Comparison of ENCODE assay signal across 19 cellular contexts in genomic region chr11:33474866-33475265, GRCh38.
A peak's percentile ranks its signal among the peaks of the same experiment; 100 is the strongest.
DNase-seq lines count a peak whose midpoint lies in the region; ATAC-seq and TF ChIP-seq lines count a peak whose summit lies in the region.
"Had no signal": no experiment of that assay in that cellular context is flagged by ENCODE, and none has a peak within 500 bp of the region (broad histone marks: within the 10 kb centered on the region; RNA-seq: fewer than 3 reads in every experiment).

No MANE protein-coding gene starts in this region.

- no TSS peak for BruUV-seq in MCF 10A (replicated peaks; lab: Mats Ljungman, UMichigan)

- no peak overlapping the region for H3K27ac ChIP-seq in DOHH2 (ENCODE audit: low read depth, low read length)
- H3K27ac ChIP-seq in dorsolateral prefrontal cortex, result peak overlapping the region in 47 of 59 donors; percentile 2 to 82 (median 58)
- H3K27ac ChIP-seq: 22Rv1, BLaER1, C4-2B, GM23248 had no signal

- intact Hi-C loops in dorsolateral prefrontal cortex (cut with DNase I), result no loop called here
- intact Hi-C loops in MCF 10A (cut with micrococcal nuclease), result no loop called here

- H3K9me3 Mint-ChIP-seq in brain (peaks cover 0 to 15% (median 9%) of the 10 kb centered on the region in 5 experiments), MCF 10A (ENCODE audit: unreplicated experiment) (no peaks in the 10 kb centered on the region), T-cell (no peaks in the 10 kb centered on the region)
- H3K9me3 Mint-ChIP-seq: CD4-positive, CD25-positive, alpha-beta regulatory T cell; CD8-positive, alpha-beta T cell had no signal

- H3K36me3 ChIP-seq in DOHH2 (ENCODE audit: control insufficient read depth, low read length), result no peaks in the 10 kb centered on the region
- H3K36me3 ChIP-seq: BLaER1 had no signal

- H3K9me2 ChIP-seq in DOHH2 (replicated peaks; ENCODE audit: control insufficient read depth, low read length), result no peaks in the 10 kb centered on the region

- no peak for ATAC-seq in GM21737 (IDR thresholded peaks at IDR 0.05; ENCODE audit: unreplicated experiment)
- ATAC-seq in T-cell (replicated peaks in 1 of 4), result no peak
- ATAC-seq: CD8-positive, alpha-beta T cell had no signal

- POLR2A ChIA-PET in MCF 10A (lab: Yijun Ruan, JAX), result no interaction called here
- POLR2A ChIA-PET in T-cell (lab: Charles Lee), result no interaction called here

- no peaks in the 10 kb centered on the region for H3K9me3 ChIP-seq in DOHH2 (ENCODE audit: control insufficient read depth, insufficient read depth, low read length)
- H3K9me3 ChIP-seq: BLaER1 had no signal

- peak overlapping the region in 1 of 5 experiments; percentile 25 for H3K4me3 Mint-ChIP-seq in brain
- H3K4me3 Mint-ChIP-seq in MCF 10A (ENCODE audit: unreplicated experiment), result no peak overlapping the region
- H3K4me3 Mint-ChIP-seq in T-cell, result no peak overlapping the region
- H3K4me3 Mint-ChIP-seq: B cell; CD4-positive, CD25-positive, alpha-beta regulatory T cell; CD8-positive, alpha-beta T cell had no signal

- H3K4me1 ChIP-seq in DOHH2 (ENCODE audit: control insufficient read depth, low read length), result peaks cover 76% of the 10 kb centered on the region

- H3K27me3 ChIP-seq in DOHH2 (ENCODE audit: control insufficient read depth, low read length) (no peaks in the 10 kb centered on the region), dorsolateral prefrontal cortex (no peaks in the 10 kb centered on the region)
- H3K27me3 ChIP-seq: BLaER1 had no signal

- H3F3A ChIP-seq in DOHH2 (ENCODE audit: control insufficient read depth, insufficient read depth), result peaks cover 9% of the 10 kb centered on the region

- TF ChIP-seq CTCF in DOHH2 (IDR thresholded peaks at IDR 0.05; ENCODE audit: low read depth, low read length, poor library complexity, severe bottlenecking) (no peak), brain (conservative IDR thresholded peaks at IDR 0.05) (no peak), dorsolateral prefrontal cortex (IDR thresholded peaks at IDR 0.05 in 54 of 56, conservative IDR thresholded peaks at IDR 0.05 in 2 of 56; ENCODE audit: low read depth in 1 of 56, partially characterized antibody in 56 of 56) (no peak), MCF 10A (IDR thresholded peaks at IDR 0.05; ENCODE audit: unreplicated experiment) (no peak)

- H3K4me3 ChIP-seq in DOHH2 (ENCODE audit: low read length) (peak overlapping the region; percentile 44), dorsolateral prefrontal cortex (no peak overlapping the region)
- H3K4me3 ChIP-seq: BLaER1, GM23248 had no signal

- peaks cover 8% of the 10 kb centered on the region for H4K20me1 ChIP-seq in DOHH2 (ENCODE audit: control insufficient read depth, insufficient read depth, low read depth, low read length)
- H4K20me1 ChIP-seq: BLaER1 had no signal

- H3K4me1 Mint-ChIP-seq in brain, result peaks cover 12% of the 10 kb centered on the region
- H3K4me1 Mint-ChIP-seq in MCF 10A (ENCODE audit: insufficient read depth, unreplicated experiment), result no peaks in the 10 kb centered on the region
- H3K4me1 Mint-ChIP-seq in T-cell, result no peaks in the 10 kb centered on the region
- H3K4me1 Mint-ChIP-seq: B cell; CD4-positive, CD25-positive, alpha-beta regulatory T cell had no signal

- H3K27ac Mint-ChIP-seq in brain (peak overlapping the region in 4 of 5 experiments; percentile 11 to 70 (median 50)), MCF 10A (ENCODE audit: low read depth, unreplicated experiment) (no peak overlapping the region), T-cell (no peak overlapping the region)
- H3K27ac Mint-ChIP-seq: B cell; CD4-positive, CD25-positive, alpha-beta regulatory T cell; CD8-positive, alpha-beta T cell had no signal

- H3K36me3 Mint-ChIP-seq in brain (peaks cover 7% of the 10 kb centered on the region), MCF 10A (ENCODE audit: insufficient read depth, unreplicated experiment) (no peaks in the 10 kb centered on the region), T-cell (no peaks in the 10 kb centered on the region)
- H3K36me3 Mint-ChIP-seq: CD4-positive, CD25-positive, alpha-beta regulatory T cell; CD8-positive, alpha-beta T cell had no signal

- H3K79me2 ChIP-seq in DOHH2 (ENCODE audit: control insufficient read depth, low read length), result peaks cover 97% of the 10 kb centered on the region

- H3K27me3 Mint-ChIP-seq in brain, result peaks cover 12% of the 10 kb centered on the region
- peaks cover 41% of the 10 kb centered on the region for H3K27me3 Mint-ChIP-seq in MCF 10A (ENCODE audit: insufficient read depth, unreplicated experiment)
- peaks cover 18 to 21% of the 10 kb centered on the region in 2 donors for H3K27me3 Mint-ChIP-seq in T-cell

- no peak for DNase-seq in dorsolateral prefrontal cortex
- peak; percentile 32 for DNase-seq in putamen (ENCODE audit: low spot score)
- DNase-seq in MCF 10A (ENCODE audit: unreplicated experiment), result no peak
- no peak for DNase-seq in T-cell
- DNase-seq in NCI-H1092 (lab: John Stamatoyannopoulos, UW), result no peak
- DNase-seq: CD4-positive, CD25-positive, alpha-beta regulatory T cell; CD8-positive, alpha-beta T cell; DMS 273 treated with DMSO at 0.1 percent for 48 hours; DMS79; GM23248; H7; HCEC 1CT had no signal

- CTCF ChIA-PET in MCF 10A (lab: Yijun Ruan, JAX) (interaction anchor here (0.6 kb wide), 1 partner anchor 30 kb away, joined by 4 read pairs; no protein-coding TSS in a partner anchor), T-cell (lab: Charles Lee) (no interaction called here)

- peak overlapping the region; percentile 72 for H3K4me2 ChIP-seq in DOHH2 (ENCODE audit: low read length)
- H3K4me2 ChIP-seq: BLaER1 had no signal

Comparison
In these comparisons a context has a peak if more than half of its experiments do, and no peak if none do; other contexts are left out.
1. H3K27ac Mint-ChIP-seq: peak in brain (4 of 5); none in MCF 10A (single experiment) and T-cell (0 of 2).